In genomic region chr10:51654918-51655317, GRCh38 we compare ENCODE assay signal across 18 cellular contexts. TPM values are rescaled to one million over a fixed set of nuclear protein-coding genes. Genes with fewer than 3 reads are reported as not detected.
DNase-seq lines count a peak whose midpoint lies in the region; ATAC-seq and TF ChIP-seq lines count a peak whose summit lies in the region.
"Had no signal": no experiment of that assay in that cellular context is flagged by ENCODE, and none has a peak within 500 bp of the region (broad histone marks: within the 10 kb centered on the region; RNA-seq: fewer than 3 reads in every experiment).

No MANE protein-coding gene starts in this region.

- no peaks in the 10 kb centered on the region for H3K27me3 Mint-ChIP-seq in nephron (ENCODE audit: low read depth)
- no peaks in the 10 kb centered on the region for H3K27me3 Mint-ChIP-seq in mesothelial cell of epicardium (ENCODE audit: low read depth)

- H3K4me1 Mint-ChIP-seq in nephron (peaks cover 68% of the 10 kb centered on the region), mesothelial cell of epicardium (peaks cover 60% of the 10 kb centered on the region)

- peak; percentile 8 for DNase-seq in AG10803 (ENCODE audit: low read depth)
- DNase-seq in M059J (ENCODE audit: low read depth), result peak; percentile 20
- DNase-seq in astrocyte of the cerebellum (ENCODE audit: low read depth), result peak; percentile 36
- DNase-seq in mesothelial cell of epicardium (ENCODE audit: low spot score in 2 of 2, unreplicated experiment in 2 of 2), result no peak
- no peak for DNase-seq in activated naive CD4-positive, alpha-beta T cell treated with Interleukin-2 at 50 U/mL for 16 hours
- DNase-seq: AML-193, Caco-2, DMS53, HCEC 1CT, NCI-H1048, NCI-H1436 treated with DMSO at 0.1 percent for 48 hours, NCI-H2029 treated with DMSO at 0.1 percent for 48 hours, NCI-H2171 treated with DMSO at 0.1 percent for 48 hours, NCI-H510A, NCI-H82 had no signal

- H3K4me3 Mint-ChIP-seq in nephron (no peak overlapping the region), mesothelial cell of epicardium (no peak overlapping the region)

- H3K4me3 ChIP-seq in AG10803 (ENCODE audit: low read length) (no peak overlapping the region), astrocyte of the cerebellum (ENCODE audit: low read depth, low read length) (no peak overlapping the region)

- H3K36me3 Mint-ChIP-seq in nephron (ENCODE audit: low read depth), result no peaks in the 10 kb centered on the region
- H3K36me3 Mint-ChIP-seq in mesothelial cell of epicardium, result no peaks in the 10 kb centered on the region

- H3K9me3 Mint-ChIP-seq in nephron (no peaks in the 10 kb centered on the region), mesothelial cell of epicardium (peaks cover 4% of the 10 kb centered on the region)

- peak overlapping the region; percentile 60 to 83 (median 73) for H3K27ac Mint-ChIP-seq in nephron
- H3K27ac Mint-ChIP-seq in mesothelial cell of epicardium, result no peak overlapping the region

- no peak for TF ChIP-seq CTCF in AG10803 (conservative IDR thresholded peaks at IDR 0.05; ENCODE audit: low read length)
- no peak for TF ChIP-seq CTCF in astrocyte of the cerebellum (IDR thresholded peaks at IDR 0.05; ENCODE audit: low read depth, low read length, missing control alignments)
- no peak for TF ChIP-seq CTCF in nephron (IDR thresholded peaks at IDR 0.05; ENCODE audit: unreplicated experiment in 3 of 3)
- TF ChIP-seq CTCF in mesothelial cell of epicardium (IDR thresholded peaks at IDR 0.05; ENCODE audit: unreplicated experiment), result no peak

- in situ Hi-C loops in astrocyte of the cerebellum (cut with HindIII; ENCODE audit: low sequenced_read_pairs), result no loop called here

- ATAC-seq in GM19035 (IDR thresholded peaks at IDR 0.05; ENCODE audit: unreplicated experiment), result no peak
- ATAC-seq: HepG2 had no signal

RNA-seq across cellular contexts. Expression of gene CSTF2T, which starts 44.5 kb away (rescaled TPM):
- 18.9 and 20.6 TPM in 2 replicates for total RNA-seq in M059J (2014; rRNA removed; shearing (Covaris generic))
- total RNA-seq in mesothelial cell of epicardium, result 23.3 to 23.9 TPM (median 23.8 TPM) in 3 replicates

Comparison
In these comparisons a context has a peak if more than half of its experiments do, and no peak if none do; other contexts are left out.
1. DNase-seq: peak in AG10803 (single experiment), M059J (single experiment) and astrocyte of the cerebellum (single experiment); none in mesothelial cell of epicardium (0 of 2) and activated naive CD4-positive, alpha-beta T cell treated with Interleukin-2 at 50 U/mL for 16 hours (single experiment).